Comparison of ENCODE assay signal across 1 cellular context in genomic region chr11:83713701-83714100, GRCh38.
TF ChIP-seq lines count a peak whose summit lies in the region.

No MANE protein-coding gene starts in this region.

TF ChIP-seq in HepG2, 621 proteins besides CTCF, POLR2A, EP300 and RAD21:
- no peak for TF ChIP-seq ZNF567 (CRISPR knock-in tag; IDR thresholded peaks at IDR 0.05; ENCODE audit: borderline replicate concordance)
- TF ChIP-seq ZNF343 (CRISPR knock-in tag; IDR thresholded peaks at IDR 0.05): no peak
- no peak for TF ChIP-seq ZC3H13 (CRISPR knock-in tag; IDR thresholded peaks at IDR 0.05)
